ENCODE assay signal across 8 cellular contexts in the genomic region with DNA sequence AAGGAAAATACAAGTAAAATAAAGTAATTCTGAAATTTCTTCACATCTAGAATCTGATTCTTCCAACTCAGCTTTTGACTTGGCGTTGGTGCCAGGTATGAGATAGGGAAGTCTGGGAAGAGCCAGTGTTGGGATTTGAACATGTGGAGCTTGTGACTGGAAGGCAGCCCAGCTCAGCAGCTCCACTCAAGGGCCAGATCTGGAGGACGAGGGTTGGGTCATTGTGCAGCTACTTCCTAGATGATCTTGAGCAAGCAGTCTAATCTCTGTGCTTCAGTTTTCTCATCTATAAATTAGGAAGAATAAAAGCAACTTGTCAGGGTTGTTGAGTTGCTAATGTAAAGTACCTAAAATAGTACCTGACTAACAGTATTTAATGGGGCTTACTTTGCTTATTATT. TPM values are rescaled to one million over a fixed set of nuclear protein-coding genes. Genes with fewer than 3 reads are reported as not detected.
A peak's percentile ranks its signal among the peaks of the same experiment; 100 is the strongest.
DNase-seq lines count a peak whose midpoint lies in the region; ATAC-seq and TF ChIP-seq lines count a peak whose summit lies in the region.

No MANE protein-coding gene starts in this region.

- H3K27me3 ChIP-seq in lower lobe of right lung (ENCODE audit: low read depth): no peaks in the 10 kb centered on the region

- H3K27ac ChIP-seq in lower lobe of right lung: peak overlapping the region; percentile 37

- H3K9me3 Mint-ChIP-seq in stimulated activated naive CD8-positive, alpha-beta T cell treated with anti-CD3 and anti-CD28 coated beads, Interleukin-15, Interleukin-2, amounts not matched to agents 100 ng/mL and 50 ng/mL, for 24 hours: no peaks in the 10 kb centered on the region
- no peaks in the 10 kb centered on the region for H3K9me3 Mint-ChIP-seq in activated CD8-positive, alpha-beta T cell treated with anti-CD3 and anti-CD28 coated beads, Interleukin-2, amount 10 ng/mL, durations not matched to agents 7 days and 5 days (ENCODE audit: insufficient read depth)

- peaks cover 90% of the 10 kb centered on the region for H3K4me1 Mint-ChIP-seq in stimulated activated naive CD8-positive, alpha-beta T cell treated with anti-CD3 and anti-CD28 coated beads, Interleukin-15, Interleukin-2, amounts not matched to agents 100 ng/mL and 50 ng/mL, for 24 hours (ENCODE audit: low read depth)
- H3K4me1 Mint-ChIP-seq in activated CD8-positive, alpha-beta T cell treated with anti-CD3 and anti-CD28 coated beads, Interleukin-2, amount 10 ng/mL, durations not matched to agents 7 days and 5 days (ENCODE audit: low read depth): peaks cover 87% of the 10 kb centered on the region

- no peaks in the 10 kb centered on the region for H3K36me3 ChIP-seq in lower lobe of right lung

- peak overlapping the region; percentile 94 for H3K27ac Mint-ChIP-seq in stimulated activated naive CD8-positive, alpha-beta T cell treated with anti-CD3 and anti-CD28 coated beads, Interleukin-15, Interleukin-2, amounts not matched to agents 100 ng/mL and 50 ng/mL, for 24 hours
- peak overlapping the region; percentile 97 for H3K27ac Mint-ChIP-seq in activated CD8-positive, alpha-beta T cell treated with anti-CD3 and anti-CD28 coated beads, Interleukin-2, amount 10 ng/mL, durations not matched to agents 7 days and 5 days

- H3K27me3 Mint-ChIP-seq in stimulated activated naive CD8-positive, alpha-beta T cell treated with anti-CD3 and anti-CD28 coated beads, Interleukin-15, Interleukin-2, amounts not matched to agents 100 ng/mL and 50 ng/mL, for 24 hours: no peaks in the 10 kb centered on the region
- no peaks in the 10 kb centered on the region for H3K27me3 Mint-ChIP-seq in activated CD8-positive, alpha-beta T cell treated with anti-CD3 and anti-CD28 coated beads, Interleukin-2, amount 10 ng/mL, durations not matched to agents 7 days and 5 days (ENCODE audit: low read depth)

- no peak for TF ChIP-seq CTCF in lower lobe of right lung (IDR thresholded peaks at IDR 0.05)

- DNase-seq in stimulated activated naive CD8-positive, alpha-beta T cell treated with anti-CD3 and anti-CD28 coated beads, Interleukin-15, Interleukin-2, amounts not matched to agents 100 U/mL and 50 U/mL, for 24 hours: no peak
- DNase-seq in activated CD8-positive, alpha-beta T cell treated with anti-CD3 and anti-CD28 coated beads, Interleukin-2, amount 10 ng/mL, durations not matched to agents 7 days and 5 days: no peak
- DNase-seq in lower lobe of right lung (no peak), HUDEP-2 (lab: John Stamatoyannopoulos, UW; ENCODE audit: unreplicated experiment in 76 of 76) (no peak), NCI-H526 treated with DMSO at 0.1 percent for 48 hours (lab: John Stamatoyannopoulos, UW) (no peak), NCI-H774 (lab: John Stamatoyannopoulos, UW) (no peak)

- H3K4me3 Mint-ChIP-seq in stimulated activated naive CD8-positive, alpha-beta T cell treated with anti-CD3 and anti-CD28 coated beads, Interleukin-15, Interleukin-2, amounts not matched to agents 100 ng/mL and 50 ng/mL, for 24 hours: peak overlapping the region; percentile 60
- peak overlapping the region; percentile 64 for H3K4me3 Mint-ChIP-seq in activated CD8-positive, alpha-beta T cell treated with anti-CD3 and anti-CD28 coated beads, Interleukin-2, amount 10 ng/mL, durations not matched to agents 7 days and 5 days

- CTCF ChIA-PET in activated CD8-positive, alpha-beta T cell treated with anti-CD3 and anti-CD28 coated beads, Interleukin-2, amount 10 ng/mL, durations not matched to agents 7 days and 5 days (lab: Charles Lee): interaction anchor here (1.0 to 6.0 kb wide), 10 partner anchors 10 to 130 kb away, joined by 3 to 65 read pairs (median 8); no protein-coding TSS in a partner anchor

- intact Hi-C loops in lower lobe of right lung (cut with DNase I): no loop called here

- no peak overlapping the region for H3K4me3 ChIP-seq in lower lobe of right lung

- peaks cover 52% of the 10 kb centered on the region for H3K36me3 Mint-ChIP-seq in stimulated activated naive CD8-positive, alpha-beta T cell treated with anti-CD3 and anti-CD28 coated beads, Interleukin-15, Interleukin-2, amounts not matched to agents 100 ng/mL and 50 ng/mL, for 24 hours (ENCODE audit: low read depth)
- H3K36me3 Mint-ChIP-seq in activated CD8-positive, alpha-beta T cell treated with anti-CD3 and anti-CD28 coated beads, Interleukin-2, amount 10 ng/mL, durations not matched to agents 7 days and 5 days (ENCODE audit: low read depth): peaks cover 50% of the 10 kb centered on the region

- no peak for ATAC-seq in stimulated activated naive CD8-positive, alpha-beta T cell treated with anti-CD3 and anti-CD28 coated beads, Interleukin-15, Interleukin-2, amounts not matched to agents 100 U/mL and 50 U/mL, for 24 hours
- no peak for ATAC-seq in activated CD8-positive, alpha-beta T cell treated with anti-CD3 and anti-CD28 coated beads, Interleukin-2, amount 10 ng/mL, durations not matched to agents 7 days and 5 days
- no peak for ATAC-seq in lower lobe of right lung
- no peak for ATAC-seq in GM21717 (IDR thresholded peaks at IDR 0.05; ENCODE audit: unreplicated experiment)

- POLR2A ChIA-PET in activated CD8-positive, alpha-beta T cell treated with anti-CD3 and anti-CD28 coated beads, Interleukin-2, amount 10 ng/mL, durations not matched to agents 7 days and 5 days (lab: Charles Lee): no interaction called here

- H3K4me1 ChIP-seq in lower lobe of right lung: peaks cover 61% of the 10 kb centered on the region

- no peaks in the 10 kb centered on the region for H3K9me3 ChIP-seq in lower lobe of right lung

RNA-seq across cellular contexts. Expression of a gene that starts 5.0 kb away (rescaled TPM):
- total RNA-seq in activated CD8-positive, alpha-beta T cell treated with anti-CD3 and anti-CD28 coated beads, Interleukin-2, amount 10 ng/mL, durations not matched to agents 7 days and 5 days: 10 to 100 TPM; 52.9 to 66.2 TPM
- total RNA-seq in lower lobe of right lung: 48.2 TPM
